ENCODE assay signal across 10 cellular contexts in the genomic region with DNA sequence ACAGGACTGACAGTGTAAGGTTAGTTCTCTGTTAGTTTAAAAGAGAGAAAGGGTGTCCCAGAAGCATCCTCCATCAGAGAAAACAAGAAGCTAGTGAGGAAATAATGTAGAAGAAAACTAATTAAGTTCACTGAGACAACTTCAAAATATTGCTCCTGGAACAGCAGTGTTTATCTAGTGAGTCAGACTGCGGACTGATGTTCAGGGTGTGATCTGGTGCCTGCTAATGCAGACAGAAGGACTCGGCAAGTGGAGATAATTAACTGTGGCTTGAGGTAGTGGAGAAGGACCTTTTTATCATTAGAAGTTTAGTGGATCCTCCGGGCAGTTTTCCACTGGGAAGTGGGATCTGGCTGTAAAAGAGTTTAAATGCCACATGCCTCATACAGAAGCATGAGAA. TPM values are rescaled to one million over a fixed set of nuclear protein-coding genes. Genes with fewer than 3 reads are reported as not detected.
DNase-seq lines count a peak whose midpoint lies in the region; TF ChIP-seq lines count a peak whose summit lies in the region.
"Had no signal": no experiment of that assay in that cellular context is flagged by ENCODE, and none has a peak within 500 bp of the region (broad histone marks: within the 10 kb centered on the region; RNA-seq: fewer than 3 reads in every experiment).

No MANE protein-coding gene starts in this region.

- no peak overlapping the region for H3K9ac ChIP-seq in rectal smooth muscle tissue (ENCODE audit: low read length)

- H3K4me1 ChIP-seq in rectal smooth muscle tissue (ENCODE audit: control insufficient read depth, insufficient read depth, low read length): peaks cover 10% of the 10 kb centered on the region
- H3K4me1 ChIP-seq: upper lobe of left lung had no signal

- TF ChIP-seq CTCF in fibroblast of villous mesenchyme (IDR thresholded peaks at IDR 0.05; ENCODE audit: insufficient read depth, low read depth, low read length) (no peak), GM10266 (IDR thresholded peaks at IDR 0.05; ENCODE audit: control insufficient read depth, insufficient read depth, low read depth, missing control alignments) (no peak)

- peak; percentile 24 for DNase-seq in GM04504 (ENCODE audit: low read depth)
- DNase-seq in RPMI7951 (ENCODE audit: low read depth): peak; percentile 80
- peak; percentile 38 for DNase-seq in fibroblast of villous mesenchyme (ENCODE audit: low read depth)
- DNase-seq in activated effector memory CD4-positive, alpha-beta T cell treated with anti-CD3 and anti-CD28 coated beads, Interleukin-2, amount 50 U/mL, for 16 hours: no peak
- DNase-seq in GM19240 (ENCODE audit: insufficient read length, low spot score): no peak
- no peak for DNase-seq in NCI-H1048 (lab: John Stamatoyannopoulos, UW)
- DNase-seq in GM10266 (ENCODE audit: extremely low spot score): no peak
- DNase-seq: occipital lobe, upper lobe of left lung had no signal

- H3K27me3 ChIP-seq in rectal smooth muscle tissue (ENCODE audit: control insufficient read depth, insufficient read depth, low read length): no peaks in the 10 kb centered on the region
- H3K27me3 ChIP-seq: upper lobe of left lung had no signal

- peak overlapping the region; percentile 48 for H3K27ac ChIP-seq in rectal smooth muscle tissue (ENCODE audit: low read depth, low read length)
- H3K27ac ChIP-seq: upper lobe of left lung had no signal

- H3K4me3 ChIP-seq in fibroblast of villous mesenchyme (ENCODE audit: low read depth, low read length): no peak overlapping the region
- H3K4me3 ChIP-seq in rectal smooth muscle tissue (ENCODE audit: low read length): no peak overlapping the region
- H3K4me3 ChIP-seq: upper lobe of left lung had no signal

- H3K36me3 ChIP-seq in rectal smooth muscle tissue (ENCODE audit: control insufficient read depth, insufficient read depth, low read length): no peaks in the 10 kb centered on the region
- H3K36me3 ChIP-seq: upper lobe of left lung had no signal

RNA-seq across cellular contexts. Expression of a gene that starts 55.4 kb away (rescaled TPM):
- 14.8 and 17.8 TPM in 2 replicates for total RNA-seq in RPMI7951 (2014; rRNA removed; shearing (Covaris generic))
- total RNA-seq in fibroblast of villous mesenchyme: 2.3 and 2.6 TPM in 2 replicates

Comparison
In these comparisons a context has a peak if more than half of its experiments do, and no peak if none do; other contexts are left out.
1. DNase-seq: peak in GM04504 (single experiment), RPMI7951 (single experiment) and fibroblast of villous mesenchyme (single experiment); none in activated effector memory CD4-positive, alpha-beta T cell treated with anti-CD3 and anti-CD28 coated beads, Interleukin-2, amount 50 U/mL, for 16 hours (single experiment), GM19240 (single experiment), NCI-H1048 (single experiment) and GM10266 (single experiment).